15 cellular contexts compared by ENCODE assay signal in genomic region chr12:104516821-104517220, GRCh38.
A peak's percentile ranks its signal among the peaks of the same experiment; 100 is the strongest.
DNase-seq lines count a peak whose midpoint lies in the region; ATAC-seq lines count a peak whose summit lies in the region.
"Had no signal": no experiment of that assay in that cellular context is flagged by ENCODE, and none has a peak within 500 bp of the region (broad histone marks: within the 10 kb centered on the region; RNA-seq: fewer than 3 reads in every experiment).

No MANE protein-coding gene starts in this region.

- CTCF ChIA-PET in CD4-positive, alpha-beta memory T cell (lab: Charles Lee; ENCODE audit: partially characterized antibody) = interaction anchor here (3.3 kb wide), 1 partner anchor 135 kb away, joined by 16 read pairs; no protein-coding TSS in a partner anchor

- no peaks in the 10 kb centered on the region for H3K9me3 Mint-ChIP-seq in CD4-positive, alpha-beta memory T cell
- no peaks in the 10 kb centered on the region for H3K9me3 Mint-ChIP-seq in effector memory CD8-positive, alpha-beta T cell
- H3K9me3 Mint-ChIP-seq in stimulated activated memory B cell treated with anti-CD40 and anti-IgM and Interleukin-4, amounts not matched to agents 10 μg/mL and 1 μg/mL and 100 μg/mL, for 72 hours = no peaks in the 10 kb centered on the region

- peaks cover 64% of the 10 kb centered on the region for H3K4me1 ChIP-seq in CD4-positive, alpha-beta memory T cell (ENCODE audit: insufficient read depth, low read length)

- no peak for DNase-seq in CD4-positive, alpha-beta memory T cell
- peak; percentile 94 for DNase-seq in NCI-H187 treated with DMSO at 0.1 percent for 48 hours (lab: John Stamatoyannopoulos, UW)
- no peak for DNase-seq in effector memory CD8-positive, alpha-beta T cell
- no peak for DNase-seq in SHP77 (lab: John Stamatoyannopoulos, UW)
- no peak for DNase-seq in stimulated activated naive CD4-positive, alpha-beta T cell (lab: John Stamatoyannopoulos, UW)
- DNase-seq: DMS153; NCI-H1092; NCI-H69; NK-92 treated with Interleukin-12 subunit alpha and Interleukin-12 subunit beta, amount 100 ng/mL, for 24 hours; PC-9 had no signal

- no peak overlapping the region for H3K27ac ChIP-seq in CD4-positive, alpha-beta memory T cell (ENCODE audit: low read depth, low read length)
- H3K27ac ChIP-seq: HL-60, PC-9 had no signal

- H3K36me3 ChIP-seq in CD4-positive, alpha-beta memory T cell (ENCODE audit: insufficient read depth, low read length) = no peaks in the 10 kb centered on the region

- intact Hi-C loops in CD4-positive, alpha-beta memory T cell (cut with micrococcal nuclease) = no loop called here

- POLR2A ChIA-PET in CD4-positive, alpha-beta memory T cell (lab: Charles Lee; ENCODE audit: partially characterized antibody) = interaction anchor here (1.0 to 1.7 kb wide), 2 partner anchors 24 to 58 kb away, joined by 3 to 5 read pairs; no protein-coding TSS in a partner anchor

- no peaks in the 10 kb centered on the region for H3K27me3 Mint-ChIP-seq in CD4-positive, alpha-beta memory T cell
- no peaks in the 10 kb centered on the region for H3K27me3 Mint-ChIP-seq in effector memory CD8-positive, alpha-beta T cell
- H3K27me3 Mint-ChIP-seq in stimulated activated memory B cell treated with anti-CD40 and anti-IgM and Interleukin-4, amounts not matched to agents 10 μg/mL and 1 μg/mL and 100 μg/mL, for 72 hours = no peaks in the 10 kb centered on the region

- H3K9me3 ChIP-seq in CD4-positive, alpha-beta memory T cell (ENCODE audit: control insufficient read depth in 1 of 2, low read length in 2 of 2) = no peaks in the 10 kb centered on the region

- no peak overlapping the region for H3K4me3 ChIP-seq in CD4-positive, alpha-beta memory T cell (ENCODE audit: low read length in 2 of 2)
- H3K4me3 ChIP-seq: GM12878, PC-9 had no signal

- no peaks in the 10 kb centered on the region for H3K27me3 ChIP-seq in CD4-positive, alpha-beta memory T cell (ENCODE audit: insufficient read depth, low read length)

- peaks cover 58 to 92% (median 77%) of the 10 kb centered on the region in 4 donors for H3K4me1 Mint-ChIP-seq in CD4-positive, alpha-beta memory T cell
- peaks cover 68 to 84% of the 10 kb centered on the region in 2 donors for H3K4me1 Mint-ChIP-seq in effector memory CD8-positive, alpha-beta T cell (ENCODE audit: low read depth in 2 of 2)
- H3K4me1 Mint-ChIP-seq in stimulated activated memory B cell treated with anti-CD40 and anti-IgM and Interleukin-4, amounts not matched to agents 10 μg/mL and 1 μg/mL and 100 μg/mL, for 72 hours = peaks cover 75% of the 10 kb centered on the region

- peak overlapping the region in 6 of 7 donors; percentile 30 to 85 (median 50) for H3K27ac Mint-ChIP-seq in CD4-positive, alpha-beta memory T cell
- peak overlapping the region; percentile 68 to 71 for H3K27ac Mint-ChIP-seq in effector memory CD8-positive, alpha-beta T cell
- peak overlapping the region; percentile 16 for H3K27ac Mint-ChIP-seq in stimulated activated memory B cell treated with anti-CD40 and anti-IgM and Interleukin-4, amounts not matched to agents 10 μg/mL and 1 μg/mL and 100 μg/mL, for 72 hours

- no peak overlapping the region for H3K4me3 Mint-ChIP-seq in CD4-positive, alpha-beta memory T cell
- no peak overlapping the region for H3K4me3 Mint-ChIP-seq in effector memory CD8-positive, alpha-beta T cell
- H3K4me3 Mint-ChIP-seq in stimulated activated memory B cell treated with anti-CD40 and anti-IgM and Interleukin-4, amounts not matched to agents 10 μg/mL and 1 μg/mL and 100 μg/mL, for 72 hours = no peak overlapping the region

- no peak for ATAC-seq in effector memory CD8-positive, alpha-beta T cell (replicated peaks)
- ATAC-seq in stimulated activated memory B cell treated with anti-CD40 and anti-IgM and Interleukin-4, amounts not matched to agents 10 μg/mL and 1 μg/mL and 100 μg/mL, for 72 hours = no peak
- no peak for ATAC-seq in GM21360 (IDR thresholded peaks at IDR 0.05; ENCODE audit: unreplicated experiment)
- ATAC-seq: GM12878, HCT116 had no signal

- peaks cover 0 to 8% of the 10 kb centered on the region in 2 donors for H3K36me3 Mint-ChIP-seq in CD4-positive, alpha-beta memory T cell
- peaks cover 8% of the 10 kb centered on the region for H3K36me3 Mint-ChIP-seq in effector memory CD8-positive, alpha-beta T cell (ENCODE audit: insufficient read depth)
- peaks cover 20% of the 10 kb centered on the region for H3K36me3 Mint-ChIP-seq in stimulated activated memory B cell treated with anti-CD40 and anti-IgM and Interleukin-4, amounts not matched to agents 10 μg/mL and 1 μg/mL and 100 μg/mL, for 72 hours

Comparison
In these comparisons a context has a peak if more than half of its experiments do, and no peak if none do; other contexts are left out.
1. H3K27ac Mint-ChIP-seq: peak in every context shown above with its lines; median percentile 70 in effector memory CD8-positive, alpha-beta T cell; 50 in CD4-positive, alpha-beta memory T cell; 16 in stimulated activated memory B cell treated with anti-CD40 and anti-IgM and Interleukin-4, amounts not matched to agents 10 μg/mL and 1 μg/mL and 100 μg/mL, for 72 hours.